Comparison of ENCODE assay signal across 1 cellular context in the genomic region with DNA sequence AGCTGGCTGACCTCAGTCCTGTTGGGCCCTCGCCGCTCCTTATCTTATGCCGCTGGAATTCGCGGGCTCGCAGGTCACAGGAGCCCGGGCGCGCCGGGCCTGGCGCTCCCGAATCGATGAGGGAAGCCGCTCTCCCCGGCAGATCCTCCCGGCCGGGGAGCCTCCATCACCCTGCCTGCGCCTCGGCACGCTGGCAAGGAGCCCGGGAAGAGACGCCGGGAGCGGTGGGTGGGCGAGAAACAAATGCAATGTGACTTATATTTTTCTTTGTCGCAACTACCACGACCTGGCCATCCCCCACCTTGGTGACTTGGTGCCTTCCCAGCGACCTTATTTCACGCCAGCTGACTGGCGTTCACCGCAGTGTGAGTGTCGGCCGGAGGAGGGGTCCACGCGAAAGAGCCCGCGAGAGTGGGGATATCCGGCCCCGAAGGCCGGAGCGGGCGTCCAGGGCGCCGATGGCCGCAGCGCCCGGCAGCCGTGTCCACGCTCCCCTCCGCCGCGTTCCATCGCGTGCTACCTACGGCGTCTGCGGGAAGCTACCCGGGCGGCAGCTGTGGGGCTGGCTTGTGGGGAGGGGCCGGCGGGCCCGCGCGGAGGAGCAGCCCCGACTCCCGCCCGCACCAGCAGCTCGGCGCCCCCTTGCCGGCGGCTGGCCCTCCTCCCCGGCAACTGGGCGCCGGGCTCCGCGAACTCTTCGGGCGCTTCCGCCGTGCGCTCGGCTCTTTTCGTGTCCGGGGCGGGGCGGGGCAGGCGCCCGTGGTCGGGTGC.
TF ChIP-seq lines count a peak whose summit lies in the region.

No MANE protein-coding gene starts in this region.

TF ChIP-seq in HepG2, 621 proteins besides CTCF, POLR2A, EP300 and RAD21 (continued from another document and continues in another):
- TF ChIP-seq, protein P1, sequence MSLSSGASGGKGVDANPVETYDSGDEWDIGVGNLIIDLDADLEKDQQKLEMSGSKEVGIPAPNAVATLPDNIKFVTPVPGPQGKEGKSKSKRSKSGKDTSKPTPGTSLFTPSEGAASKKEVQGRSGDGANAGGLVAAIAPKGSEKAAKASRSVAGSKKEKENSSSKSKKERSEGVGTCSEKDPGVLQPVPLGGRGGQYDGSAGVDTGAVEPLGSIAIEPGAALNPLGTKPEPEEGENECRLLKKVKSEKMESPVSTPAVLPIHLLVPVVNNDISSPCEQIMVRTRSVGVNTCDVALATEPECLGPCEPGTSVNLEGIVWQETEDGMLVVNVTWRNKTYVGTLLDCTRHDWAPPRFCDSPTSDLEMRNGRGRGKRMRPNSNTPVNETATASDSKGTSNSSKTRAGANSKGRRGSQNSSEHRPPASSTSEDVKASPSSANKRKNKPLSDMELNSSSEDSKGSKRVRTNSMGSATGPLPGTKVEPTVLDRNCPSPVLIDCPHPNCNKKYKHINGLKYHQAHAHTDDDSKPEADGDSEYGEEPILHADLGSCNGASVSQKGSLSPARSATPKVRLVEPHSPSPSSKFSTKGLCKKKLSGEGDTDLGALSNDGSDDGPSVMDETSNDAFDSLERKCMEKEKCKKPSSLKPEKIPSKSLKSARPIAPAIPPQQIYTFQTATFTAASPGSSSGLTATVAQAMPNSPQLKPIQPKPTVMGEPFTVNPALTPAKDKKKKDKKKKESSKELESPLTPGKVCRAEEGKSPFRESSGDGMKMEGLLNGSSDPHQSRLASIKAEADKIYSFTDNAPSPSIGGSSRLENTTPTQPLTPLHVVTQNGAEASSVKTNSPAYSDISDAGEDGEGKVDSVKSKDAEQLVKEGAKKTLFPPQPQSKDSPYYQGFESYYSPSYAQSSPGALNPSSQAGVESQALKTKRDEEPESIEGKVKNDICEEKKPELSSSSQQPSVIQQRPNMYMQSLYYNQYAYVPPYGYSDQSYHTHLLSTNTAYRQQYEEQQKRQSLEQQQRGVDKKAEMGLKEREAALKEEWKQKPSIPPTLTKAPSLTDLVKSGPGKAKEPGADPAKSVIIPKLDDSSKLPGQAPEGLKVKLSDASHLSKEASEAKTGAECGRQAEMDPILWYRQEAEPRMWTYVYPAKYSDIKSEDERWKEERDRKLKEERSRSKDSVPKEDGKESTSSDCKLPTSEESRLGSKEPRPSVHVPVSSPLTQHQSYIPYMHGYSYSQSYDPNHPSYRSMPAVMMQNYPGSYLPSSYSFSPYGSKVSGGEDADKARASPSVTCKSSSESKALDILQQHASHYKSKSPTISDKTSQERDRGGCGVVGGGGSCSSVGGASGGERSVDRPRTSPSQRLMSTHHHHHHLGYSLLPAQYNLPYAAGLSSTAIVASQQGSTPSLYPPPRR (CRISPR knock-in tag; IDR thresholded peaks at IDR 0.05; ENCODE audit: borderline replicate concordance) = no peak
- TF ChIP-seq SMAD3 (CRISPR knock-in tag; IDR thresholded peaks at IDR 0.05) (no peak), HHEX (CRISPR knock-in tag; IDR thresholded peaks at IDR 0.05) (no peak), ZNF343 (CRISPR knock-in tag; IDR thresholded peaks at IDR 0.05) (peak; percentile 74; the same call in 1 of the 2 replicates), MAFF (IDR thresholded peaks at IDR 0.05; ENCODE audit: low read depth, low read length) (no peak), SKI (IDR thresholded peaks at IDR 0.05; ENCODE audit: partially characterized antibody) (no peak), KDM1A (CRISPR knock-in tag; IDR thresholded peaks at IDR 0.05) (no peak), NBN (conservative IDR thresholded peaks at IDR 0.05) (no peak), ZNF350 (CRISPR knock-in tag; IDR thresholded peaks at IDR 0.05; ENCODE audit: borderline replicate concordance, low read depth) (peak; percentile 69; the same call in 1 of the 2 replicates), CHCHD3 (CRISPR knock-in tag; IDR thresholded peaks at IDR 0.05) (no peak), SRSF1 (optimal IDR thresholded peaks at IDR 0.05; ENCODE audit: low read depth, low read length) (peak; percentile 14), ZNF256 (CRISPR knock-in tag; conservative IDR thresholded peaks at IDR 0.05) (no peak; the same call in 1 of the 2 replicates), ZNF501 (CRISPR knock-in tag; IDR thresholded peaks at IDR 0.05) (peak; percentile 86), THYN1 (CRISPR knock-in tag; IDR thresholded peaks at IDR 0.05; ENCODE audit: borderline replicate concordance, low read depth) (no peak), PHF20 (CRISPR knock-in tag; IDR thresholded peaks at IDR 0.05) (peak; percentile 47; the same call in 1 of the 2 replicates), ZNF713 (CRISPR knock-in tag; IDR thresholded peaks at IDR 0.05) (no peak), HNRNPLL (IDR thresholded peaks at IDR 0.05; ENCODE audit: low read depth, low read length, poor library complexity, severe bottlenecking) (peak; percentile 81), MEF2D (CRISPR knock-in tag; IDR thresholded peaks at IDR 0.05) (peak; percentile 56; the same call in 1 of the 2 replicates), NR2F2 (IDR thresholded peaks at IDR 0.05; ENCODE audit: borderline replicate concordance, low read depth) (0 out of 2 replicates have a peak, but pooled peaks have one; percentile 12), SRF (IDR thresholded peaks at IDR 0.05; ENCODE audit: low read depth, low read length) (no peak), PRMT3 (CRISPR knock-in tag; IDR thresholded peaks at IDR 0.05; ENCODE audit: borderline replicate concordance, low read depth) (no peak), TAF1 (CRISPR knock-in tag; IDR thresholded peaks at IDR 0.05) (peak; percentile 74), ZC3H13 (CRISPR knock-in tag; IDR thresholded peaks at IDR 0.05) (peak; percentile 83), ZNF761 (CRISPR knock-in tag; conservative IDR thresholded peaks at IDR 0.05) (no peak; the same call in 1 of the 2 replicates)
- TF ChIP-seq, protein P2, sequence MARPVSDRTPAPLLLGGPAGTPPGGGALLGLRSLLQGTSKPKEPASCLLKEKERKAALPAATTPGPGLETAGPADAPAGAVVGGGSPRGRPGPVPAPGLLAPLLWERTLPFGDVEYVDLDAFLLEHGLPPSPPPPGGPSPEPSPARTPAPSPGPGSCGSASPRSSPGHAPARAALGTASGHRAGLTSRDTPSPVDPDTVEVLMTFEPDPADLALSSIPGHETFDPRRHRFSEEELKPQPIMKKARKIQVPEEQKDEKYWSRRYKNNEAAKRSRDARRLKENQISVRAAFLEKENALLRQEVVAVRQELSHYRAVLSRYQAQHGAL (CRISPR knock-in tag; IDR thresholded peaks at IDR 0.05; ENCODE audit: not compliant biosample characterization) = no peak
- TF ChIP-seq, protein P3, sequence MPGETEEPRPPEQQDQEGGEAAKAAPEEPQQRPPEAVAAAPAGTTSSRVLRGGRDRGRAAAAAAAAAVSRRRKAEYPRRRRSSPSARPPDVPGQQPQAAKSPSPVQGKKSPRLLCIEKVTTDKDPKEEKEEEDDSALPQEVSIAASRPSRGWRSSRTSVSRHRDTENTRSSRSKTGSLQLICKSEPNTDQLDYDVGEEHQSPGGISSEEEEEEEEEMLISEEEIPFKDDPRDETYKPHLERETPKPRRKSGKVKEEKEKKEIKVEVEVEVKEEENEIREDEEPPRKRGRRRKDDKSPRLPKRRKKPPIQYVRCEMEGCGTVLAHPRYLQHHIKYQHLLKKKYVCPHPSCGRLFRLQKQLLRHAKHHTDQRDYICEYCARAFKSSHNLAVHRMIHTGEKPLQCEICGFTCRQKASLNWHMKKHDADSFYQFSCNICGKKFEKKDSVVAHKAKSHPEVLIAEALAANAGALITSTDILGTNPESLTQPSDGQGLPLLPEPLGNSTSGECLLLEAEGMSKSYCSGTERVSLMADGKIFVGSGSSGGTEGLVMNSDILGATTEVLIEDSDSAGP (CRISPR knock-in tag; IDR thresholded peaks at IDR 0.05; ENCODE audit: borderline replicate concordance) = peak; percentile 77; the same call in 1 of the 2 replicates
- TF ChIP-seq, protein P4, sequence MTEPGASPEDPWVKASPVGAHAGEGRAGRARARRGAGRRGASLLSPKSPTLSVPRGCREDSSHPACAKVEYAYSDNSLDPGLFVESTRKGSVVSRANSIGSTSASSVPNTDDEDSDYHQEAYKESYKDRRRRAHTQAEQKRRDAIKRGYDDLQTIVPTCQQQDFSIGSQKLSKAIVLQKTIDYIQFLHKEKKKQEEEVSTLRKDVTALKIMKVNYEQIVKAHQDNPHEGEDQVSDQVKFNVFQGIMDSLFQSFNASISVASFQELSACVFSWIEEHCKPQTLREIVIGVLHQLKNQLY (CRISPR knock-in tag; IDR thresholded peaks at IDR 0.05) = no peak
- TF ChIP-seq, protein P5, sequence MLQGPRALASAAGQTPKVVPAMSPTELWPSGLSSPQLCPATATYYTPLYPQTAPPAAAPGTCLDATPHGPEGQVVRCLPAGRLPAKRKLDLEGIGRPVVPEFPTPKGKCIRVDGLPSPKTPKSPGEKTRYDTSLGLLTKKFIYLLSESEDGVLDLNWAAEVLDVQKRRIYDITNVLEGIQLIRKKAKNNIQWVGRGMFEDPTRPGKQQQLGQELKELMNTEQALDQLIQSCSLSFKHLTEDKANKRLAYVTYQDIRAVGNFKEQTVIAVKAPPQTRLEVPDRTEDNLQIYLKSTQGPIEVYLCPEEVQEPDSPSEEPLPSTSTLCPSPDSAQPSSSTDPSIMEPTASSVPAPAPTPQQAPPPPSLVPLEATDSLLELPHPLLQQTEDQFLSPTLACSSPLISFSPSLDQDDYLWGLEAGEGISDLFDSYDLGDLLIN (CRISPR knock-in tag; IDR thresholded peaks at IDR 0.05; ENCODE audit: borderline replicate concordance) = peak; percentile 32; the same call in 1 of the 2 replicates
- TF ChIP-seq, protein P6, sequence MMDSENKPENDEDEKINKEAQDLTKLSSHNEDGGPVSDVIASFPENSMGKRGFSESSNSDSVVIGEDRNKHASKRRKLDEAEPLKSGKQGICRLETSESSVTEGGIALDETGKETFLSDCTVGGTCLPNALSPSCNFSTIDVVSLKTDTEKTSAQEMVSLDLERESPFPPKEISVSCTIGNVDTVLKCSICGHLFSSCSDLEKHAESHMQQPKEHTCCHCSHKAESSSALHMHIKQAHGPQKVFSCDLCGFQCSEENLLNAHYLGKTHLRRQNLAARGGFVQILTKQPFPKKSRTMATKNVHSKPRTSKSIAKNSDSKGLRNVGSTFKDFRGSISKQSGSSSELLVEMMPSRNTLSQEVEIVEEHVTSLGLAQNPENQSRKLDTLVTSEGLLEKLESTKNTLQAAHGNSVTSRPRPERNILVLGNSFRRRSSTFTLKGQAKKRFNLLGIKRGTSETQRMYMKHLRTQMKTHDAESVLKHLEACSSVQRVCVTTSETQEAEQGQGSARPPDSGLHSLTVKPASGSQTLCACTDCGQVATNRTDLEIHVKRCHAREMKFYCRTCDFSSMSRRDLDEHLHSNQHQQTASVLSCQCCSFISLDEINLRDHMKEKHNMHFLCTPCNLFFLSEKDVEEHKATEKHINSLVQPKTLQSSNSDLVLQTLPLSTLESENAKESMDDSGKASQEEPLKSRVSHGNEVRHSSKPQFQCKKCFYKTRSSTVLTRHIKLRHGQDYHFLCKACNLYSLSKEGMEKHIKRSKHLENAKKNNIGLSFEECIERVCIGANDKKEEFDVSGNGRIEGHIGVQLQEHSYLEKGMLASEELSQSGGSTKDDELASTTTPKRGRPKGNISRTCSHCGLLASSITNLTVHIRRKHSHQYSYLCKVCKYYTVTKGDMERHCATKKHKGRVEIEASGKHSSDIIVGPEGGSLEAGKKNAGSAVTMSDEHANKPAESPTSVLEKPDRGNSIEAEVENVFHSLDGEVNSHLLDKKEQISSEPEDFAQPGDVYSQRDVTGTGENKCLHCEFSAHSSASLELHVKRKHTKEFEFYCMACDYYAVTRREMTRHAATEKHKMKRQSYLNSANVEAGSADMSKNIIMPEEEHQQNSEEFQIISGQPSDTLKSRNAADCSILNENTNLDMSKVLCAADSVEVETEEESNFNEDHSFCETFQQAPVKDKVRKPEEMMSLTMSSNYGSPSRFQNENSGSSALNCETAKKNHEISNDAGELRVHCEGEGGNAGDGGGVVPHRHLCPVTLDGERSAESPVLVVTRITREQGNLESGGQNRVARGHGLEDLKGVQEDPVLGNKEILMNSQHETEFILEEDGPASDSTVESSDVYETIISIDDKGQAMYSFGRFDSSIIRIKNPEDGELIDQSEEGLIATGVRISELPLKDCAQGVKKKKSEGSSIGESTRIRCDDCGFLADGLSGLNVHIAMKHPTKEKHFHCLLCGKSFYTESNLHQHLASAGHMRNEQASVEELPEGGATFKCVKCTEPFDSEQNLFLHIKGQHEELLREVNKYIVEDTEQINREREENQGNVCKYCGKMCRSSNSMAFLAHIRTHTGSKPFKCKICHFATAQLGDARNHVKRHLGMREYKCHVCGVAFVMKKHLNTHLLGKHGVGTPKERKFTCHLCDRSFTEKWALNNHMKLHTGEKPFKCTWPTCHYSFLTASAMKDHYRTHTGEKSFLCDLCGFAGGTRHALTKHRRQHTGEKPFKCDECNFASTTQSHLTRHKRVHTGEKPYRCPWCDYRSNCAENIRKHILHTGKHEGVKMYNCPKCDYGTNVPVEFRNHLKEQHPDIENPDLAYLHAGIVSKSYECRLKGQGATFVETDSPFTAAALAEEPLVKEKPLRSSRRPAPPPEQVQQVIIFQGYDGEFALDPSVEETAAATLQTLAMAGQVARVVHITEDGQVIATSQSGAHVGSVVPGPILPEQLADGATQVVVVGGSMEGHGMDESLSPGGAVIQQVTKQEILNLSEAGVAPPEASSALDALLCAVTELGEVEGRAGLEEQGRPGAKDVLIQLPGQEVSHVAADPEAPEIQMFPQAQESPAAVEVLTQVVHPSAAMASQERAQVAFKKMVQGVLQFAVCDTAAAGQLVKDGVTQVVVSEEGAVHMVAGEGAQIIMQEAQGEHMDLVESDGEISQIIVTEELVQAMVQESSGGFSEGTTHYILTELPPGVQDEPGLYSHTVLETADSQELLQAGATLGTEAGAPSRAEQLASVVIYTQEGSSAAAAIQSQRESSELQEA (CRISPR knock-in tag; IDR thresholded peaks at IDR 0.05; ENCODE audit: not compliant biosample characterization) = peak; percentile 81
- TF ChIP-seq, protein P7, sequence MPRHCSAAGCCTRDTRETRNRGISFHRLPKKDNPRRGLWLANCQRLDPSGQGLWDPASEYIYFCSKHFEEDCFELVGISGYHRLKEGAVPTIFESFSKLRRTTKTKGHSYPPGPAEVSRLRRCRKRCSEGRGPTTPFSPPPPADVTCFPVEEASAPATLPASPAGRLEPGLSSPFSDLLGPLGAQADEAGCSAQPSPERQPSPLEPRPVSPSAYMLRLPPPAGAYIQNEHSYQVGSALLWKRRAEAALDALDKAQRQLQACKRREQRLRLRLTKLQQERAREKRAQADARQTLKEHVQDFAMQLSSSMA (CRISPR knock-in tag; IDR thresholded peaks at IDR 0.05) = no peak
